Comparison of ENCODE assay signal across 7 cellular contexts in the genomic region with DNA sequence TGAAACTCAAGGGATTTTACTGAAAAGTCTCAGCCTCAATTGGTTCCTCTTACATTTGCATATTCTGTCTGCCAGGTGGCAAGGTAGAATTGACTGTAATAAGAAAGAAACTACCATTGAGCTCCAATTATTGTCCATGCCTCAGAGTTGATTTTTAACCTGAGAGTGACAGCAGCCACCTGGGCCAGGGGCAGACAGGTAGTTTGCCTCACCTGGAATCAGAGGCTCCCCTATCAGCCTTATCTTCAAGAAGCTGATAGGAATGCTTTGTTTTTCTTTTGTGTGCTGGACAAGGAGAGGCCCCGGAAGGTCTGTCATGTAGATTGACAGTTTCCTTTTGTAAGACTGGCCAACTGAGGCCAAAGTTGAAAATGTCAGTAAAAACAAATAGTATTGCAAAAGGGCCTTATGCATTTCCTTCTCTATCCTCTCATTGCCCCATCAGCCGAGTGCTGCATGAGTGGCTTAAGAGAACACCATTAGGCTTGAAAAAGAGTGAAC. TPM values are rescaled to one million over a fixed set of nuclear protein-coding genes. Genes with fewer than 3 reads are reported as not detected.
DNase-seq lines count a peak whose midpoint lies in the region; ATAC-seq and TF ChIP-seq lines count a peak whose summit lies in the region.

No MANE protein-coding gene starts in this region.

- TF ChIP-seq CTCF in ascending aorta (IDR thresholded peaks at IDR 0.05) (no peak), sigmoid colon (IDR thresholded peaks at IDR 0.05) (no peak)

- no peaks in the 10 kb centered on the region for H3K9me3 ChIP-seq in ascending aorta
- H3K9me3 ChIP-seq in sigmoid colon: no peaks in the 10 kb centered on the region
- no peaks in the 10 kb centered on the region for H3K9me3 ChIP-seq in aorta (ENCODE audit: control insufficient read depth, low read length)

- H3K27ac ChIP-seq in ascending aorta (peak overlapping the region; percentile 49 to 75), sigmoid colon (peak overlapping the region in 3 of 4 donors; percentile 48 to 82 (median 63)), aorta (ENCODE audit: low read depth in 1 of 2, low read length in 2 of 2) (peak overlapping the region in 1 of 2 donors; percentile 86)

- DNase-seq in ascending aorta (ENCODE audit: low spot score in 2 of 2) (no peak), sigmoid colon (no peak), erythroblast (lab: John Stamatoyannopoulos, UW) (no peak), aorta (no peak), dedifferentiated amniotic fluid mesenchymal stem cell (ENCODE audit: extremely low spot score) (no peak)

- H3K36me3 ChIP-seq in ascending aorta (peaks cover 13 to 19% of the 10 kb centered on the region in 2 donors), sigmoid colon (peaks cover 0 to 17% (median 4%) of the 10 kb centered on the region in 4 donors), aorta (ENCODE audit: control insufficient read depth in 1 of 2, insufficient read depth in 2 of 2, low read length in 1 of 2) (peaks cover 4% of the 10 kb centered on the region in 2 donors)

- 4 to 24% methylated on average over 2 of the region's 2 CpGs for WGBS in sigmoid colon, 2 donors
- 15 to 32% methylated on average over 2 of the region's 2 CpGs for WGBS in aorta, 2 donors

- no peak for TF ChIP-seq EP300 in sigmoid colon (IDR thresholded peaks at IDR 0.05)

- H3K27me3 ChIP-seq in ascending aorta (no peaks in the 10 kb centered on the region), sigmoid colon (no peaks in the 10 kb centered on the region), aorta (ENCODE audit: control insufficient read depth in 1 of 2, insufficient read depth in 2 of 2, low read length in 1 of 2) (no peaks in the 10 kb centered on the region)

- H3K4me1 ChIP-seq in ascending aorta (peaks cover 15 to 52% of the 10 kb centered on the region in 2 donors), sigmoid colon (peaks cover 0 to 65% (median 58%) of the 10 kb centered on the region in 4 donors), aorta (ENCODE audit: control insufficient read depth in 1 of 2, insufficient read depth in 2 of 2, low read length in 2 of 2) (peaks cover 20 to 27% of the 10 kb centered on the region in 2 donors)

- TF ChIP-seq POLR2A in sigmoid colon (IDR thresholded peaks at IDR 0.05) (no peak), erythroblast (IDR thresholded peaks at IDR 0.05; ENCODE audit: low read length) (no peak)

- ATAC-seq in GM19397 (IDR thresholded peaks at IDR 0.05; ENCODE audit: unreplicated experiment): peak; percentile 52
- peak; percentile 58 for ATAC-seq in HG03135 (IDR thresholded peaks at IDR 0.05; ENCODE audit: unreplicated experiment)
- ATAC-seq in aorta (ENCODE audit: low FRiP score): no peak

- H3K4me3 ChIP-seq in ascending aorta (no peak overlapping the region), sigmoid colon (no peak overlapping the region), aorta (ENCODE audit: low read length in 2 of 2) (no peak overlapping the region)

- intact Hi-C loops in ascending aorta (cut with DNase I): loop anchor here (5.0 kb wide), 1 partner anchor 39 kb away; no protein-coding TSS in a partner anchor
- intact Hi-C loops in sigmoid colon (cut with DNase I): no loop called here
- intact Hi-C loops in aorta (cut with DNase I): no loop called here

RNA-seq across cellular contexts. Expression of gene CD44, which starts 34.1 kb away (rescaled TPM):
- total RNA-seq in ascending aorta: 188 TPM
- 100 to 1,000 TPM in 2 of 4 donors, 10 to 100 TPM in 2; 74.2 to 228 (median 119) TPM for total RNA-seq in sigmoid colon
- polyA plus RNA-seq in sigmoid colon: 100 to 1,000 TPM in 1 of 3 donors, 10 to 100 TPM in 2; 28.4 to 154 (median 37.8) TPM
- total RNA-seq in aorta: 100 to 1,000 TPM; 321 to 462 TPM
- polyA plus RNA-seq in aorta: 100 to 1,000 TPM in 1 of 2 donors, 10 to 100 TPM in 1; 70.0 to 113 TPM
